In the genomic region with DNA sequence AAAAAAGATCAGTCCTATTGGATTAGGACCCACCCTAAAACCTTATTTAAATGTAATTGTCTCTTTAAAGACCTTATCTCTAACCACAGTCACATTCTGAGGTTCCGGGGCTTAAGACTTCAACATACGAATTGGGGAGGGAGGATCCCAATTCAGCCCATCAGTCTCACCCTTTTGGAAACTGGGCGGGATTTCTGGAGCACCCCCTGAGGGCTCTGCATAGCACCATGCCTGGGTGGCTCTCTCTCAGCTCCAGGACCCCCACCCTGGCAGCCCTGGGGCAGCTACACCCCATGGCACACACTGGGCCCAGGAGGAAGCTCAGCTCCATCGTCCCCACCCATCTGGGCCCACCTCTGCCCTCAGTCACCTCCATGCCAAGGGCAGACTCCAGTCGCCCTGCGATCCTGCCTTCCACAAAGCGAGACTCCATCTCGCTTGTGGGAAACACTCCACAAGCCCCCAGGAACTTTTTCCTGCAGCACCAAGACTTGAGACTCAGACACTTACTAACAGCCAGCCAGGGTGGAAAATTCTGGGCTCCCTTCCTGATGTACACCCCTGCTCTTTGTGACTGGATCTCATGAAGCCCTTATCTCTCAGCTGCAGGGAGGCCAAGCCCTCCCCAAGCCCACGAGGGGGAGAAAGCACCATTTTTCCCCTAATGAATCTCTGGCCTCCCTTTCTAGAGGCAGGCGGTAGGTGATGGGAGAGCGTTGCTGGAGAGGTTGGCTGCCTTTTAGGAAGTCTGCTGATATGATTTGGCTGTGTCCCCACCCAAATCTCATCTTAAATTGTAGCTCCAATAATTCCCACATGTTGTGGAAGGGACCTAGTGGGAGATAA, we compare ENCODE assay signal across 16 cellular contexts.
"Had no signal": no experiment of that assay in that cellular context is flagged by ENCODE, and none has a peak within 500 bp of the region (broad histone marks: within the 10 kb centered on the region; RNA-seq: fewer than 3 reads in every experiment).

No MANE protein-coding gene starts in this region.

- H3K4me3 ChIP-seq: colonic mucosa, psoas muscle, right lobe of liver, transverse colon had no signal

- H3K27me3 Mint-ChIP-seq: activated CD8-positive, alpha-beta memory T cell treated with anti-CD3 and anti-CD28 coated beads, Interleukin-2, amount 10 ng/mL, durations not matched to agents 7 days and 5 days; activated T-cell treated with anti-CD3 and anti-CD28 coated beads, Interleukin-2, amount 50 U/mL, for 24 hours had no signal

- H3K27ac Mint-ChIP-seq: activated CD8-positive, alpha-beta memory T cell treated with anti-CD3 and anti-CD28 coated beads, Interleukin-2, amount 10 ng/mL, durations not matched to agents 7 days and 5 days; activated T-cell treated with anti-CD3 and anti-CD28 coated beads, Interleukin-2, amount 50 U/mL, for 24 hours; stimulated activated naive B cell treated with anti-CD40 and anti-IgM and Interleukin-4, amounts not matched to agents 10 μg/mL and 1 μg/mL and 100 μg/mL, for 72 hours had no signal

- H3K4me3 Mint-ChIP-seq: activated CD8-positive, alpha-beta memory T cell treated with anti-CD3 and anti-CD28 coated beads, Interleukin-2, amount 10 ng/mL, durations not matched to agents 7 days and 5 days; activated T-cell treated with anti-CD3 and anti-CD28 coated beads, Interleukin-2, amount 50 U/mL, for 24 hours; stimulated activated naive B cell treated with anti-CD40 and anti-IgM and Interleukin-4, amounts not matched to agents 10 μg/mL and 1 μg/mL and 100 μg/mL, for 72 hours had no signal

- H3K36me3 Mint-ChIP-seq: naive B cell; stimulated activated naive B cell treated with anti-CD40 and anti-IgM and Interleukin-4, amounts not matched to agents 10 μg/mL and 1 μg/mL and 100 μg/mL, for 72 hours had no signal

- H3K27ac ChIP-seq: colonic mucosa, epithelial cell of prostate, psoas muscle, right lobe of liver, transverse colon had no signal

- H3K27me3 ChIP-seq: colonic mucosa, right lobe of liver, transverse colon had no signal

- H3K4me1 ChIP-seq: colonic mucosa, psoas muscle, right lobe of liver, transverse colon had no signal

- H3K9me3 ChIP-seq: colonic mucosa, psoas muscle, right lobe of liver, transverse colon had no signal

- H3K36me3 ChIP-seq: colonic mucosa, right lobe of liver, transverse colon had no signal

- H3K9me3 Mint-ChIP-seq: activated T-cell treated with anti-CD3 and anti-CD28 coated beads, Interleukin-2, amount 50 U/mL, for 24 hours had no signal

- ATAC-seq: activated CD4-positive, CD25-positive, alpha-beta regulatory T cell treated with anti-CD3 and anti-CD28 coated beads, Interleukin-2, amount 50 U/mL, for 24 hours; activated CD8-positive, alpha-beta memory T cell treated with anti-CD3 and anti-CD28 coated beads, Interleukin-2, amount 10 ng/mL, durations not matched to agents 7 days and 5 days; psoas muscle; right lobe of liver; stimulated activated naive B cell treated with anti-CD40 and anti-IgM and Interleukin-4, amounts not matched to agents 10 μg/mL and 1 μg/mL and 100 μg/mL, for 72 hours had no signal

- DNase-seq: activated CD8-positive, alpha-beta memory T cell treated with anti-CD3 and anti-CD28 coated beads, Interleukin-2, amount 10 ng/mL, durations not matched to agents 7 days and 5 days; activated gamma-delta T cell; activated T-cell treated with anti-CD3 and anti-CD28 coated beads, Interleukin-2, amount 50 U/mL, for 24 hours; caudate nucleus; colonic mucosa; effector CD8-positive, alpha-beta T cell; midbrain; naive B cell; psoas muscle; right lobe of liver; stimulated activated CD4-positive, alpha-beta T cell treated with anti-CD3 and anti-CD28 coated beads, Interleukin-2, amount 100 ng/mL, for 24 hours; stimulated activated naive B cell treated with anti-CD40 and anti-IgM and Interleukin-4, amounts not matched to agents 10 μg/mL and 1 μg/mL and 100 μg/mL, for 72 hours; substantia nigra; transverse colon had no signal
